ENCODE assay signal across 14 cellular contexts in genomic region chr15:98420837-98421236, GRCh38.
DNase-seq lines count a peak whose midpoint lies in the region; ATAC-seq and TF ChIP-seq lines count a peak whose summit lies in the region.
"Had no signal": no experiment of that assay in that cellular context is flagged by ENCODE, and none has a peak within 500 bp of the region (broad histone marks: within the 10 kb centered on the region; RNA-seq: fewer than 3 reads in every experiment).

No MANE protein-coding gene starts in this region.

- H3K27ac ChIP-seq in BLaER1 = no peak overlapping the region
- H3K27ac ChIP-seq in parathyroid adenoma = no peak overlapping the region
- H3K27ac ChIP-seq: esophagus squamous epithelium, SJCRH30, skin epidermis, VCaP had no signal

- H3K4me2 ChIP-seq in BLaER1 (peak overlapping the region; percentile 87), parathyroid adenoma (ENCODE audit: low read length) (peak overlapping the region; percentile 64)

- H3K4me3 ChIP-seq in BLaER1 (no peak overlapping the region), H7 (ENCODE audit: insufficient read depth, low read depth, low read length) (no peak overlapping the region), parathyroid adenoma (ENCODE audit: low read depth, low read length) (peak overlapping the region; percentile 47)
- H3K4me3 ChIP-seq: SJCRH30 had no signal

- H3K36me3 ChIP-seq in BLaER1 (no peaks in the 10 kb centered on the region), H7 (replicated peaks; ENCODE audit: control insufficient read depth, insufficient read depth, low read length) (no peaks in the 10 kb centered on the region), parathyroid adenoma (ENCODE audit: control insufficient read depth, insufficient read depth, low read length) (no peaks in the 10 kb centered on the region)
- H3K36me3 ChIP-seq: esophagus squamous epithelium, SJCRH30 had no signal

- H3K79me2 ChIP-seq in parathyroid adenoma = no peaks in the 10 kb centered on the region

- H3K9ac ChIP-seq in BLaER1 (no peak overlapping the region), parathyroid adenoma (no peak overlapping the region)

- no peaks in the 10 kb centered on the region for H4K20me1 ChIP-seq in BLaER1

- H3K27me3 ChIP-seq in BLaER1 (peaks cover 30% of the 10 kb centered on the region), H7 (ENCODE audit: control insufficient read depth, insufficient read depth, low read length) (peaks cover 26% of the 10 kb centered on the region), parathyroid adenoma (ENCODE audit: control insufficient read depth, insufficient read depth, low read length) (peaks cover 6% of the 10 kb centered on the region)

- H3K4me1 ChIP-seq in BLaER1 (peaks cover 11% of the 10 kb centered on the region), parathyroid adenoma (no peaks in the 10 kb centered on the region)
- H3K4me1 ChIP-seq: SJCRH30 had no signal

- intact Hi-C loops in head of caudate nucleus (cut with DNase I) = loop anchor here (5.0 kb wide), 1 partner anchor 109 kb away; no protein-coding TSS in a partner anchor

- TF ChIP-seq CTCF in parathyroid adenoma (IDR thresholded peaks at IDR 0.05) = no peak

- DNase-seq in H7 (peak; percentile 49), head of caudate nucleus (peak in 27 of 42 donors; percentile 23 to 71 (median 43))
- DNase-seq in activated CD4-positive, CD25-positive, alpha-beta regulatory T cell treated with anti-CD3 and anti-CD28 coated beads, Interleukin-2, amount 50 U/mL, for 72 hours = no peak
- no peak for DNase-seq in central memory CD4-positive, alpha-beta T cell
- DNase-seq: esophagus squamous epithelium, NCI-H1092, NCI-H2107 had no signal

- H2AFZ ChIP-seq in parathyroid adenoma = no peak overlapping the region

- ATAC-seq in HG02973 (IDR thresholded peaks at IDR 0.05; ENCODE audit: unreplicated experiment) = no peak
- ATAC-seq in GM19467 (IDR thresholded peaks at IDR 0.05; ENCODE audit: unreplicated experiment) = no peak

- H3K9me3 ChIP-seq in BLaER1 (no peaks in the 10 kb centered on the region), parathyroid adenoma (ENCODE audit: control insufficient read depth, low read length) (no peaks in the 10 kb centered on the region)
- H3K9me3 ChIP-seq: esophagus squamous epithelium, SJCRH30 had no signal

Comparison
In these comparisons a context has a peak if more than half of its experiments do, and no peak if none do; other contexts are left out.
1. DNase-seq: peak in H7 (single experiment) and head of caudate nucleus (27 of 42); none in activated CD4-positive, CD25-positive, alpha-beta regulatory T cell treated with anti-CD3 and anti-CD28 coated beads, Interleukin-2, amount 50 U/mL, for 72 hours (single experiment) and central memory CD4-positive, alpha-beta T cell (single experiment).